11 cellular contexts compared by ENCODE assay signal in genomic region chr19:10110972-10111317, GRCh38. TPM values are rescaled to one million over a fixed set of nuclear protein-coding genes. Genes with fewer than 3 reads are reported as not detected.
A peak's percentile ranks its signal among the peaks of the same experiment; 100 is the strongest.
DNase-seq lines count a peak whose midpoint lies in the region; ATAC-seq and TF ChIP-seq lines count a peak whose summit lies in the region.
"Had no signal": no experiment of that assay in that cellular context is flagged by ENCODE, and none has a peak within 500 bp of the region (broad histone marks: within the 10 kb centered on the region; RNA-seq: fewer than 3 reads in every experiment).

No MANE protein-coding gene starts in this region.

- H3K4me3 Mint-ChIP-seq in CD4-positive, alpha-beta T cell = peak overlapping the region; percentile 15
- H3K4me3 Mint-ChIP-seq in central memory CD8-positive, alpha-beta T cell = peak overlapping the region; percentile 85

- peaks cover 58% of the 10 kb centered on the region for H4K20me1 ChIP-seq in Loucy (ENCODE audit: insufficient read depth, low read length, poor library complexity, severe bottlenecking)

- H3K9me3 Mint-ChIP-seq in CD4-positive, alpha-beta T cell = no peaks in the 10 kb centered on the region
- no peaks in the 10 kb centered on the region for H3K9me3 Mint-ChIP-seq in central memory CD8-positive, alpha-beta T cell

- no peaks in the 10 kb centered on the region for H3K9me3 ChIP-seq in CD4-positive, alpha-beta T cell (ENCODE audit: control insufficient read depth, low read length)
- no peaks in the 10 kb centered on the region for H3K9me3 ChIP-seq in Loucy (ENCODE audit: insufficient read depth, low read depth, low read length)
- H3K9me3 ChIP-seq: right atrium auricular region, SK-N-SH had no signal

- peaks cover 4% of the 10 kb centered on the region for H3K27me3 Mint-ChIP-seq in CD4-positive, alpha-beta T cell
- no peaks in the 10 kb centered on the region for H3K27me3 Mint-ChIP-seq in central memory CD8-positive, alpha-beta T cell

- peaks cover 8% of the 10 kb centered on the region for H3K4me1 ChIP-seq in Loucy (ENCODE audit: insufficient read depth, low read length, poor library complexity, severe bottlenecking)

- H3K27me3 ChIP-seq in CD4-positive, alpha-beta T cell (ENCODE audit: control insufficient read depth, insufficient read depth, low read length) = no peaks in the 10 kb centered on the region
- no peaks in the 10 kb centered on the region for H3K27me3 ChIP-seq in Loucy (ENCODE audit: insufficient read depth, low read length, poor library complexity, severe bottlenecking)
- H3K27me3 ChIP-seq: right atrium auricular region had no signal

- peaks cover 51% of the 10 kb centered on the region for H3K79me2 ChIP-seq in Loucy (ENCODE audit: insufficient read depth, low read length)

- H3K9me2 ChIP-seq in Loucy (replicated peaks; ENCODE audit: low read depth, low read length) = no peaks in the 10 kb centered on the region
- H3K9me2 ChIP-seq: SK-N-SH had no signal

- H3K27ac ChIP-seq in CD4-positive, alpha-beta T cell (ENCODE audit: low read depth, low read length) = no peak overlapping the region
- H3K27ac ChIP-seq: right atrium auricular region had no signal

- peaks cover 51% of the 10 kb centered on the region; the same call in 1 of the 2 replicates for H3K36me3 ChIP-seq in Loucy (ENCODE audit: insufficient read depth, low read length)

- POLR2A ChIA-PET in CD4-positive, alpha-beta T cell (lab: Charles Lee) = no interaction called here

- TF ChIP-seq CTCF in CD4-positive, alpha-beta T cell (IDR thresholded peaks at IDR 0.05) = no peak
- no peak for TF ChIP-seq CTCF in Loucy (conservative IDR thresholded peaks at IDR 0.05; ENCODE audit: low read length)

- H3K4me1 Mint-ChIP-seq in CD4-positive, alpha-beta T cell (ENCODE audit: low read depth) = peaks cover 42% of the 10 kb centered on the region
- H3K4me1 Mint-ChIP-seq in central memory CD8-positive, alpha-beta T cell = peaks cover 57% of the 10 kb centered on the region

- peak overlapping the region; percentile 98 for H3K27ac Mint-ChIP-seq in CD4-positive, alpha-beta T cell
- H3K27ac Mint-ChIP-seq in central memory CD8-positive, alpha-beta T cell (ENCODE audit: low read depth) = peak overlapping the region; percentile 99

- H3K4me3 ChIP-seq in Loucy (ENCODE audit: low read length, poor library complexity, severe bottlenecking) = no peak overlapping the region
- H3K4me3 ChIP-seq: right atrium auricular region had no signal

- peaks cover 6% of the 10 kb centered on the region; the same call in 1 of the 2 replicates for H3F3A ChIP-seq in Loucy (ENCODE audit: low read depth)

- no peak overlapping the region for H2AFZ ChIP-seq in Loucy (ENCODE audit: low read length)

- H3K36me3 Mint-ChIP-seq in CD4-positive, alpha-beta T cell (ENCODE audit: low read depth) = peaks cover 79% of the 10 kb centered on the region
- H3K36me3 Mint-ChIP-seq in central memory CD8-positive, alpha-beta T cell (ENCODE audit: insufficient read depth) = peaks cover 85% of the 10 kb centered on the region

- CTCF ChIA-PET in CD4-positive, alpha-beta T cell (lab: Charles Lee) = no interaction called here

- no peak overlapping the region for H3K9ac ChIP-seq in Loucy (ENCODE audit: low read depth, low read length, poor library complexity, severe bottlenecking)
- H3K9ac ChIP-seq: SK-N-SH had no signal

- intact Hi-C loops in CD4-positive, alpha-beta T cell (cut with DNase I, micrococcal nuclease) = loop anchor here in 1 of 2 experiments (5.0 kb wide), 1 partner anchor 179 kb away; no protein-coding TSS in a partner anchor

- no peak for ATAC-seq in CD4-positive, alpha-beta T cell (ENCODE audit: poor library complexity)
- ATAC-seq in central memory CD8-positive, alpha-beta T cell (replicated peaks; ENCODE audit: extremely low read depth, poor library complexity, severe bottlenecking) = no peak
- ATAC-seq in HG02759 (IDR thresholded peaks at IDR 0.05; ENCODE audit: unreplicated experiment) (no peak), HG02610 (IDR thresholded peaks at IDR 0.05; ENCODE audit: unreplicated experiment) (no peak)

- no peak for DNase-seq in CD4-positive, alpha-beta T cell
- no peak for DNase-seq in central memory CD8-positive, alpha-beta T cell (ENCODE audit: low spot score in 2 of 2)
- DNase-seq in midbrain (lab: John Stamatoyannopoulos, UW) = no peak
- DNase-seq: activated CD4-positive, alpha-beta T cell treated with anti-CD3 and anti-CD28 coated beads for 1 hour; NCI-H2081 had no signal

- H3K4me2 ChIP-seq in Loucy (ENCODE audit: low read depth, low read length, poor library complexity, severe bottlenecking) = peak overlapping the region; percentile 2
- H3K4me2 ChIP-seq: SK-N-SH had no signal

RNA-seq across cellular contexts. Expression of gene P2RY11, which starts 0.5 kb away (rescaled TPM):
- total RNA-seq in CD4-positive, alpha-beta T cell = 10 to 100 TPM; 88.5 to 93.9 TPM

RNA-seq across cellular contexts. Expression of gene PPAN, which starts 4.8 kb away (rescaled TPM):
- 100 to 1,000 TPM; 119 to 127 TPM for total RNA-seq in CD4-positive, alpha-beta T cell

RNA-seq across cellular contexts. Expression of gene ANGPTL6, which starts 8.5 kb away (rescaled TPM):
- under 1 TPM; 0.61 to 0.63 TPM for total RNA-seq in CD4-positive, alpha-beta T cell
- total RNA-seq: fibroblast of villous mesenchyme had no signal

RNA-seq across cellular contexts. Expression of gene EIF3G, which starts 8.8 kb away (rescaled TPM):
- total RNA-seq in CD4-positive, alpha-beta T cell = 100 to 1,000 TPM; 328 to 343 TPM

RNA-seq across cellular contexts. Expression of gene SHFL, which starts 24.8 kb away (rescaled TPM):
- total RNA-seq in CD4-positive, alpha-beta T cell = 10 to 100 TPM; 58.5 to 61.7 TPM
